12 cellular contexts compared by ENCODE assay signal in the genomic region with DNA sequence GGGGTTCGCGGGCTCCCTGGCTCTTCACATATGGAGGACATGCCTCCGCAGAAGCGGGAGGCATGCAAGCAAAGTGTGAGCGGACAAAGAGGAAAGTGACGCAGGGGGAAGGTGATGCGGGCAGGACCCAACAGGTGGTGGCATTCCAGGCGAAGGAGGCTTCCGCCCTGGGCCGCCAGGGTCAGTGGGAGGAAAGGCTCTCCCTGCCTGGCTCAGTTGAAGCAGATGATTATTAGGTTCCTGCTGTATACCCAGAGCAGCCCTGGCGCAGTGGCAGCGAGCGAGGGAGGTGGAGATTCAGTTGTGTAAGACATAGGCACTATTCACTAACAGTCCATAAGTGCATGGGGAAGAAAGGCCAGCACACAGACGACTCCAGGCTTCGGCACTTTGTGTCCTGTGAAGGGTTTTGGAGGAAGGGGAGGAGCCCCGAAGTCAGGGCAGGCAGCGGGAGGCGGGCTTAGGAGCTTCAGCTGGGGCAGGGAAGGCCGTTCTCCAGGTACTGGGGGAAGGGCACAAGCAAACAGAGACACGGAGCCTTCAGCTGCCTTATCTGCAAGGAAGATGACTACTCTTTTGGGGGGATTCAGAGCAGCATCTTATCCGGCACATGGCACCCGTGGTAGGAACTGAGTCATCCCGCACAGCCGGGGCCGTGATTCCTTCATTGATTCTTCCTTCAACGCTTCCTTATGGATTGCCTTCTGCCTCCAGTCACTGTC.
A peak's percentile ranks its signal among the peaks of the same experiment; 100 is the strongest.
DNase-seq lines count a peak whose midpoint lies in the region; ATAC-seq, FAIRE-seq and TF ChIP-seq lines count a peak whose summit lies in the region.
"Had no signal": no experiment of that assay in that cellular context is flagged by ENCODE, and none has a peak within 500 bp of the region (broad histone marks: within the 10 kb centered on the region; RNA-seq: fewer than 3 reads in every experiment).

No MANE protein-coding gene starts in this region.

- no peak for TF ChIP-seq EP300 in K562 (IDR thresholded peaks at IDR 0.05; ENCODE audit: low read length)

- H3K4me1 ChIP-seq in K562 (replicated peaks in 1 of 2; ENCODE audit: control insufficient read depth in 2 of 2, insufficient read depth in 2 of 2, low read length in 2 of 2) = no peaks in the 10 kb centered on the region
- H3K4me1 ChIP-seq in iPS-20b (ENCODE audit: insufficient read depth, low read length) = peaks cover 56% of the 10 kb centered on the region
- peaks cover 33% of the 10 kb centered on the region for H3K4me1 ChIP-seq in smooth muscle cell (ENCODE audit: low read depth)
- H3K4me1 ChIP-seq in GM23248 (ENCODE audit: insufficient read depth) = no peaks in the 10 kb centered on the region

- H3K4me3 ChIP-seq in K562 (no peak overlapping the region), iPS-20b (ENCODE audit: low read length) (peak overlapping the region; percentile 57), smooth muscle cell (no peak overlapping the region), GM23248 (no peak overlapping the region)

- no peaks in the 10 kb centered on the region for H3K36me3 ChIP-seq in K562 (ENCODE audit: control insufficient read depth, insufficient read depth, low read length)
- peaks cover 9% of the 10 kb centered on the region; the same call in 1 of the 2 replicates for H3K36me3 ChIP-seq in iPS-20b (ENCODE audit: insufficient read depth, low read depth, low read length)
- no peaks in the 10 kb centered on the region for H3K36me3 ChIP-seq in smooth muscle cell (ENCODE audit: low read depth)
- no peaks in the 10 kb centered on the region for H3K36me3 ChIP-seq in GM23248 (ENCODE audit: low read depth)
- H3K36me3 ChIP-seq: neutrophil had no signal

- WGBS in K562 (ENCODE audit: insufficient coverage, low coverage, missing lambda C conversion rate) = 11% methylated on average over 23 of the region's 26 CpGs
- 42% methylated on average over 26 of the region's 26 CpGs for WGBS in smooth muscle cell (ENCODE audit: low lambda C conversion rate)
- WGBS in GM23248 (ENCODE audit: low coverage in 1 of 2, low lambda C conversion rate in 2 of 2, missing lambda C conversion rate in 2 of 2), 2 experiments = 91 to 93% methylated on average over 23 to 26 of the region's 26 CpGs

- H3K27me3 ChIP-seq in K562 (ENCODE audit: control insufficient read depth in 2 of 2, insufficient read depth in 2 of 2, low read length in 2 of 2) (peaks cover 23 to 41% of the 10 kb centered on the region in 2 experiments), iPS-20b (ENCODE audit: insufficient read depth, low read length) (no peaks in the 10 kb centered on the region), smooth muscle cell (ENCODE audit: low read depth) (no peaks in the 10 kb centered on the region), GM23248 (replicated peaks; ENCODE audit: insufficient read depth) (no peaks in the 10 kb centered on the region)

- H2AFZ ChIP-seq in K562 (ENCODE audit: low read depth, low read length) (no peak overlapping the region), smooth muscle cell (ENCODE audit: low read depth) (no peak overlapping the region), GM23248 (no peak overlapping the region)

- H3K9me2 ChIP-seq in GM23248 (ENCODE audit: insufficient read depth) = no peaks in the 10 kb centered on the region

- TF ChIP-seq RAD21 in K562 (CRISPR knock-in tag; conservative IDR thresholded peaks at IDR 0.05 in 1 of 2, IDR thresholded peaks at IDR 0.05 in 1 of 2) = no peak

- no peak for TF ChIP-seq POLR2A in K562 (conservative IDR thresholded peaks at IDR 0.05)

- no peaks in the 10 kb centered on the region for H3K9me1 ChIP-seq in K562 (ENCODE audit: control insufficient read depth, insufficient read depth, low read length)

- no peak overlapping the region for H3K27ac ChIP-seq in K562 (ENCODE audit: extremely low read depth, low read depth, low read length)
- peak overlapping the region; percentile 95 for H3K27ac ChIP-seq in iPS-20b (ENCODE audit: low read length)
- H3K27ac ChIP-seq in smooth muscle cell (ENCODE audit: low read depth) = no peak overlapping the region
- H3K27ac ChIP-seq in GM23248 = no peak overlapping the region
- H3K27ac ChIP-seq: neutrophil had no signal

- H3F3A ChIP-seq in smooth muscle cell (ENCODE audit: low read depth) (no peaks in the 10 kb centered on the region), GM23248 (ENCODE audit: insufficient read depth) (no peaks in the 10 kb centered on the region)

- H4K20me1 ChIP-seq in K562 (replicated peaks; ENCODE audit: control insufficient read depth, insufficient read depth, low read length) = no peaks in the 10 kb centered on the region
- peaks cover 77% of the 10 kb centered on the region for H4K20me1 ChIP-seq in smooth muscle cell (ENCODE audit: low read depth)
- no peaks in the 10 kb centered on the region for H4K20me1 ChIP-seq in GM23248 (ENCODE audit: insufficient read depth)

- POLR2A ChIA-PET in K562 (lab: Yijun Ruan, JAX) = interaction anchor here (0.5 to 0.8 kb wide), 2 partner anchors 9 to 343 kb away, joined by 3 to 5 read pairs; no protein-coding TSS in a partner anchor

- CTCF ChIA-PET in K562 (lab: Yijun Ruan, JAX; ENCODE audit: low intra/inter-chr PET ratio) = no interaction called here

- H3K79me2 ChIP-seq in K562 (ENCODE audit: control insufficient read depth, insufficient read depth, low read length) (no peaks in the 10 kb centered on the region), smooth muscle cell (ENCODE audit: low read depth) (peaks cover 5% of the 10 kb centered on the region), GM23248 (ENCODE audit: insufficient read depth) (no peaks in the 10 kb centered on the region)

- H3K9ac ChIP-seq in K562 (ENCODE audit: insufficient read depth in 1 of 2, low read depth in 2 of 2, low read length in 2 of 2) (no peak overlapping the region), iPS-20b (ENCODE audit: low read depth, low read length) (peak overlapping the region; percentile 76), smooth muscle cell (ENCODE audit: low read depth) (no peak overlapping the region), GM23248 (no peak overlapping the region)

- in situ Hi-C loops in K562 (cut with MboI) (no loop called here), GM23248 (cut with MboI) (no loop called here)

- BruUV-seq in K562 (replicated peaks; lab: Mats Ljungman, UMichigan) = no TSS peak

- no peak; the same call in 1 of the 3 replicates for ATAC-seq in K562
- no peak for ATAC-seq in GM18511 (IDR thresholded peaks at IDR 0.05; ENCODE audit: unreplicated experiment)
- ATAC-seq in HG03520 (IDR thresholded peaks at IDR 0.05; ENCODE audit: unreplicated experiment) = no peak
- ATAC-seq: CD8-positive, alpha-beta T cell had no signal

- DNase-seq in NCI-H1417 (lab: John Stamatoyannopoulos, UW) (peak in 2 of 3 experiments; percentile 39 to 78), NCI-H1417 treated with DMSO at 0.1 percent for 48 hours (lab: John Stamatoyannopoulos, UW) (no peak), K562 (ENCODE audit: extremely low read depth in 1 of 4, low spot score in 3 of 4) (no peak), smooth muscle cell (lab: John Stamatoyannopoulos, UW; ENCODE audit: unreplicated experiment) (no peak), GM23248 (no peak)
- DNase-seq: CD8-positive, alpha-beta T cell; GOT3 had no signal

- intact Hi-C loops in K562 (cut with micrococcal nuclease) = no loop called here

- FAIRE-seq in K562 (lab: Jason Lieb, UNC) = no peak
- FAIRE-seq: A204.1 had no signal

- no peak overlapping the region for H3K4me2 ChIP-seq in K562 (ENCODE audit: insufficient read depth, low read length)
- peak overlapping the region; percentile 7 for H3K4me2 ChIP-seq in smooth muscle cell
- H3K4me2 ChIP-seq in GM23248 (ENCODE audit: unreplicated experiment) = no peak overlapping the region

- H3K9me3 ChIP-seq in K562 (replicated peaks; ENCODE audit: control insufficient read depth, insufficient read depth, low read depth, low read length) = no peaks in the 10 kb centered on the region
- no peaks in the 10 kb centered on the region for H3K9me3 ChIP-seq in iPS-20b (ENCODE audit: insufficient read depth, low read depth, low read length)
- H3K9me3 ChIP-seq in smooth muscle cell (replicated peaks; ENCODE audit: low read depth) = no peaks in the 10 kb centered on the region
- no peaks in the 10 kb centered on the region for H3K9me3 ChIP-seq in GM23248 (ENCODE audit: low read depth)
- H3K9me3 ChIP-seq: neutrophil had no signal

- TF ChIP-seq CTCF in K562 (IDR thresholded peaks at IDR 0.05 in 2 of 3, conservative IDR thresholded peaks at IDR 0.05 in 1 of 3; ENCODE audit: insufficient read depth in 2 of 3, low read depth in 1 of 3, low read length in 3 of 3) (no peak), smooth muscle cell (IDR thresholded peaks at IDR 0.05; ENCODE audit: borderline replicate concordance, insufficient read depth, poor library complexity, severe bottlenecking) (no peak)

Comparison
In these comparisons a context has a peak if more than half of its experiments do, and no peak if none do; other contexts are left out.
1. DNase-seq: peak in NCI-H1417 (2 of 3); none in NCI-H1417 treated with DMSO at 0.1 percent for 48 hours (single experiment), K562 (0 of 4), smooth muscle cell (single experiment) and GM23248 (single experiment).